In genomic region chr1:2586154-2587070, GRCh38 we compare ENCODE assay signal across 1 cellular context.
A peak's percentile ranks its signal among the peaks of the same experiment; 100 is the strongest.
TF ChIP-seq lines count a peak whose summit lies in the region.

A gene with protein sequence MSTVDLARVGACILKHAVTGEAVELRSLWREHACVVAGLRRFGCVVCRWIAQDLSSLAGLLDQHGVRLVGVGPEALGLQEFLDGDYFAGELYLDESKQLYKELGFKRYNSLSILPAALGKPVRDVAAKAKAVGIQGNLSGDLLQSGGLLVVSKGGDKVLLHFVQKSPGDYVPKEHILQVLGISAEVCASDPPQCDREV (plus strand): TSS chr1:2586777. CDS start chr1:2586886, 109 bp downstream.

TF ChIP-seq in K562, 482 proteins besides CTCF, POLR2A, EP300 and RAD21 (continued from another document and continues in another):
- TF ChIP-seq, protein P1, sequence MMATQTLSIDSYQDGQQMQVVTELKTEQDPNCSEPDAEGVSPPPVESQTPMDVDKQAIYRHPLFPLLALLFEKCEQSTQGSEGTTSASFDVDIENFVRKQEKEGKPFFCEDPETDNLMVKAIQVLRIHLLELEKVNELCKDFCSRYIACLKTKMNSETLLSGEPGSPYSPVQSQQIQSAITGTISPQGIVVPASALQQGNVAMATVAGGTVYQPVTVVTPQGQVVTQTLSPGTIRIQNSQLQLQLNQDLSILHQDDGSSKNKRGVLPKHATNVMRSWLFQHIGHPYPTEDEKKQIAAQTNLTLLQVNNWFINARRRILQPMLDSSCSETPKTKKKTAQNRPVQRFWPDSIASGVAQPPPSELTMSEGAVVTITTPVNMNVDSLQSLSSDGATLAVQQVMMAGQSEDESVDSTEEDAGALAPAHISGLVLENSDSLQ (IDR thresholded peaks at IDR 0.05), result peak; percentile 42; the same call in 1 of the 2 replicates
- TF ChIP-seq SP1 (CRISPR knock-in tag; IDR thresholded peaks at IDR 0.05), result peak; percentile 89
- TF ChIP-seq SIN3A (IDR thresholded peaks at IDR 0.05; ENCODE audit: borderline replicate concordance in 2 of 2, control insufficient read depth in 1 of 2, low read depth in 2 of 2, low read length in 2 of 2), result 0 out of 4 replicates have a peak, but pooled peaks of 1 of the 2 experiments have one; percentile 16
- TF ChIP-seq, protein P2, sequence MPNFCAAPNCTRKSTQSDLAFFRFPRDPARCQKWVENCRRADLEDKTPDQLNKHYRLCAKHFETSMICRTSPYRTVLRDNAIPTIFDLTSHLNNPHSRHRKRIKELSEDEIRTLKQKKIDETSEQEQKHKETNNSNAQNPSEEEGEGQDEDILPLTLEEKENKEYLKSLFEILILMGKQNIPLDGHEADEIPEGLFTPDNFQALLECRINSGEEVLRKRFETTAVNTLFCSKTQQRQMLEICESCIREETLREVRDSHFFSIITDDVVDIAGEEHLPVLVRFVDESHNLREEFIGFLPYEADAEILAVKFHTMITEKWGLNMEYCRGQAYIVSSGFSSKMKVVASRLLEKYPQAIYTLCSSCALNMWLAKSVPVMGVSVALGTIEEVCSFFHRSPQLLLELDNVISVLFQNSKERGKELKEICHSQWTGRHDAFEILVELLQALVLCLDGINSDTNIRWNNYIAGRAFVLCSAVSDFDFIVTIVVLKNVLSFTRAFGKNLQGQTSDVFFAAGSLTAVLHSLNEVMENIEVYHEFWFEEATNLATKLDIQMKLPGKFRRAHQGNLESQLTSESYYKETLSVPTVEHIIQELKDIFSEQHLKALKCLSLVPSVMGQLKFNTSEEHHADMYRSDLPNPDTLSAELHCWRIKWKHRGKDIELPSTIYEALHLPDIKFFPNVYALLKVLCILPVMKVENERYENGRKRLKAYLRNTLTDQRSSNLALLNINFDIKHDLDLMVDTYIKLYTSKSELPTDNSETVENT (CRISPR knock-in tag; IDR thresholded peaks at IDR 0.05), result peak; percentile 93; the same call in 1 of the 2 replicates
- TF ChIP-seq SNRNP70 (optimal IDR thresholded peaks at IDR 0.05; ENCODE audit: low read depth, low read length), result no peak
- TF ChIP-seq NBN (IDR thresholded peaks at IDR 0.05; ENCODE audit: low read depth), result no peak
- TF ChIP-seq MEIS2 (IDR thresholded peaks at IDR 0.05; ENCODE audit: partially characterized antibody), result peak; percentile 39
- no peak; the same call in 1 of the 2 replicates for TF ChIP-seq SUPT5H (IDR thresholded peaks at IDR 0.05)
- 0 out of 2 replicates have a peak, but pooled peaks have one; percentile 12 for TF ChIP-seq MBD2 (IDR thresholded peaks at IDR 0.05; ENCODE audit: borderline replicate concordance, low read depth)
- TF ChIP-seq, protein P3, sequence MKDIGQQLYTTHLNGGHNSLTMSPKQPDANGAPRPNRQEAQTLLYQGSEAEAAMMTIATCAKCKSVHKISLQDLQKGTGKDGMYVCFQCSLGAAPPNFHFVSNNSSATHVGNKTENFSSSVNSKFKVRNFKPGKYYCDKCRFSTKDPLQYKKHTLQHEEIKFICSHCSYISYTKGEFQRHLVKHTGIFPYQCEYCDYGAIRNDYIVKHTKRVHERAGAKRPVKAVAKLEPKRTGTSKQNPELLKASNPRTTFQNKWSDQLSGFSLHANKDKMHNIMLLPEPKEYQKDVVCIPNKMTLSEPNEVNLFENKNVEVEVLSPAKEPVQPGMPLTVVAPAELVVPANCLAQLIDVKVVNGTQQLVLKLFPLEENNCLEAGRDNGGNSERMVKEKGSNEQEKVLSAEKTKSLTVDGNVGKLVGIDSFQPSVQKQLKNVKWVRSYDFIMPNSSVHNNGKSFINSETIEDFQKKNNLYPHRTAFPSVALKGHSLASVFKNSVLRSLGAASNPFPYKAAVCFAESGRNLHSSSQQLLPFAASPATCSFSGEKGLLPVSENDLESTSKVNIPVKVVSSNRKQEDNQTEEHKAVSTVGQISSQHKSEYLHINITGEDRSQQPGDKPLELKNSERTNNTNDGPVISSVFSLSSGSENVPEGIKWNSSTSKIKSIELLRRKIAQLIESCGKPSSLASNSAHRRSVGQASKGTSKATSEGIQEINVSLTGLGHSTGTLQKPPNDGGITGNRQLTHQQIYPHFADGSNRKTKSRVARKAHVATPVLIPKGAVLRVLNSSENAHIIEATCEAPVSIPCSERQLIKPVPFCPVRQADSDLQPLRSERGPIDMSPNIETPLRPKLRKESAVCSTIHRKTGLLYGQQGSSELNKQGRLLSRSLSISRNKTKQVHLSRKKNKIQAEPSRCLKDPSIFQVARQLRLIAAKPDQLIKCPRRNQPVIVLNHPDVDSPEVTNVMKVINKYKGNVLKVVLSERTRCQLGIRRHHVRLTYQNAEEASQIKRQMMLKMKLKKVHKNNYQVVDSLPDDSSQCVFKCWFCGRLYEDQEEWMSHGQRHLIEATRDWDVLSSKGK (CRISPR knock-in tag; IDR thresholded peaks at IDR 0.05), result no peak
- TF ChIP-seq ZNF766 (CRISPR knock-in tag; conservative IDR thresholded peaks at IDR 0.05), result no peak
- peak; percentile 63 for TF ChIP-seq CREM (IDR thresholded peaks at IDR 0.05; ENCODE audit: low read depth)
- TF ChIP-seq ZBTB7A (IDR thresholded peaks at IDR 0.05; ENCODE audit: borderline replicate concordance, control insufficient read depth, low read depth, low read length), result peak; percentile 98
- no peak for TF ChIP-seq ZNF436 (CRISPR knock-in tag; IDR thresholded peaks at IDR 0.05)
- TF ChIP-seq ZNF75A (CRISPR knock-in tag; IDR thresholded peaks at IDR 0.05), result no peak
- no peak for TF ChIP-seq MEF2D (tag; conservative IDR thresholded peaks at IDR 0.05; ENCODE audit: low read depth)
- TF ChIP-seq TEAD1 (CRISPR knock-in tag; IDR thresholded peaks at IDR 0.05), result peak in 1 of 2 experiments; percentile 89; a peak in 1 of 4 replicates
- no peak for TF ChIP-seq ZNF184 (CRISPR knock-in tag; IDR thresholded peaks at IDR 0.05)
- no peak for TF ChIP-seq ZNF79 (CRISPR knock-in tag; IDR thresholded peaks at IDR 0.05; ENCODE audit: low read depth)
- TF ChIP-seq ZNF174 (CRISPR knock-in tag; IDR thresholded peaks at IDR 0.05), result no peak
- TF ChIP-seq ZNF780A (CRISPR knock-in tag; IDR thresholded peaks at IDR 0.05), result no peak
- TF ChIP-seq UBTF (IDR thresholded peaks at IDR 0.05; ENCODE audit: borderline replicate concordance in 1 of 2, low read depth in 2 of 2, low read length in 2 of 2), result peak in 1 of 2 experiments; percentile 67; a peak in 1 of 4 replicates
- TF ChIP-seq ZNF324 (CRISPR knock-in tag; IDR thresholded peaks at IDR 0.05), result no peak
- no peak for TF ChIP-seq ZFPM2 (CRISPR knock-in tag; IDR thresholded peaks at IDR 0.05)
- TF ChIP-seq, protein P4, sequence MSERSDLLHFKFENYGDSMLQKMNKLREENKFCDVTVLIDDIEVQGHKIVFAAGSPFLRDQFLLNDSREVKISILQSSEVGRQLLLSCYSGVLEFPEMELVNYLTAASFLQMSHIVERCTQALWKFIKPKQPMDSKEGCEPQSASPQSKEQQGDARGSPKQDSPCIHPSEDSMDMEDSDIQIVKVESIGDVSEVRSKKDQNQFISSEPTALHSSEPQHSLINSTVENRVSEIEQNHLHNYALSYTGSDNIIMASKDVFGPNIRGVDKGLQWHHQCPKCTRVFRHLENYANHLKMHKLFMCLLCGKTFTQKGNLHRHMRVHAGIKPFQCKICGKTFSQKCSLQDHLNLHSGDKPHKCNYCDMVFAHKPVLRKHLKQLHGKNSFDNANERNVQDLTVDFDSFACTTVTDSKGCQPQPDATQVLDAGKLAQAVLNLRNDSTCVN (CRISPR knock-in tag; IDR thresholded peaks at IDR 0.05), result no peak
- no peak for TF ChIP-seq SPI1 (IDR thresholded peaks at IDR 0.05; ENCODE audit: borderline replicate concordance, low read depth, low read length)
- no peak for TF ChIP-seq FIP1L1 (IDR thresholded peaks at IDR 0.05; ENCODE audit: low read depth, low read length, poor library complexity, severe bottlenecking)
- no peak for TF ChIP-seq RBM34 (IDR thresholded peaks at IDR 0.05; ENCODE audit: borderline replicate concordance, insufficient read depth, low read length)
- no peak for TF ChIP-seq SRSF3 (IDR thresholded peaks at IDR 0.05; ENCODE audit: insufficient read depth, low read length)
- TF ChIP-seq, protein P5, sequence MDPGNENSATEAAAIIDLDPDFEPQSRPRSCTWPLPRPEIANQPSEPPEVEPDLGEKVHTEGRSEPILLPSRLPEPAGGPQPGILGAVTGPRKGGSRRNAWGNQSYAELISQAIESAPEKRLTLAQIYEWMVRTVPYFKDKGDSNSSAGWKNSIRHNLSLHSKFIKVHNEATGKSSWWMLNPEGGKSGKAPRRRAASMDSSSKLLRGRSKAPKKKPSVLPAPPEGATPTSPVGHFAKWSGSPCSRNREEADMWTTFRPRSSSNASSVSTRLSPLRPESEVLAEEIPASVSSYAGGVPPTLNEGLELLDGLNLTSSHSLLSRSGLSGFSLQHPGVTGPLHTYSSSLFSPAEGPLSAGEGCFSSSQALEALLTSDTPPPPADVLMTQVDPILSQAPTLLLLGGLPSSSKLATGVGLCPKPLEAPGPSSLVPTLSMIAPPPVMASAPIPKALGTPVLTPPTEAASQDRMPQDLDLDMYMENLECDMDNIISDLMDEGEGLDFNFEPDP (CRISPR knock-in tag; IDR thresholded peaks at IDR 0.05), result no peak
- no peak for TF ChIP-seq HDAC6 (IDR thresholded peaks at IDR 0.05; ENCODE audit: low read depth, low read length)
- peak; percentile 36; the same call in 1 of the 2 replicates for TF ChIP-seq ZBTB33 (CRISPR knock-in tag; IDR thresholded peaks at IDR 0.05)
- no peak for TF ChIP-seq CBX1 (IDR thresholded peaks at IDR 0.05; ENCODE audit: low read depth)
- no peak for TF ChIP-seq ZNF384 (IDR thresholded peaks at IDR 0.05; ENCODE audit: low read depth, low read length)
- TF ChIP-seq, protein P6, sequence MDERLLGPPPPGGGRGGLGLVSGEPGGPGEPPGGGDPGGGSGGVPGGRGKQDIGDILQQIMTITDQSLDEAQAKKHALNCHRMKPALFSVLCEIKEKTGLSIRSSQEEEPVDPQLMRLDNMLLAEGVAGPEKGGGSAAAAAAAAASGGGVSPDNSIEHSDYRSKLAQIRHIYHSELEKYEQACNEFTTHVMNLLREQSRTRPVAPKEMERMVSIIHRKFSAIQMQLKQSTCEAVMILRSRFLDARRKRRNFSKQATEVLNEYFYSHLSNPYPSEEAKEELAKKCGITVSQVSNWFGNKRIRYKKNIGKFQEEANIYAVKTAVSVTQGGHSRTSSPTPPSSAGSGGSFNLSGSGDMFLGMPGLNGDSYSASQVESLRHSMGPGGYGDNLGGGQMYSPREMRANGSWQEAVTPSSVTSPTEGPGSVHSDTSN (CRISPR knock-in tag; IDR thresholded peaks at IDR 0.05; ENCODE audit: low read depth), result no peak
- TF ChIP-seq, protein P6 (tag; conservative IDR thresholded peaks at IDR 0.05; ENCODE audit: low read depth), result no peak
- TF ChIP-seq CBX3 (IDR thresholded peaks at IDR 0.05; ENCODE audit: borderline replicate concordance in 1 of 2, low read length in 2 of 2), result 0 out of 3 replicates have a peak, but pooled peaks of 1 of the 2 experiments have one; percentile 59
- TF ChIP-seq NONO (IDR thresholded peaks at IDR 0.05; ENCODE audit: low read depth in 2 of 2, low read length in 1 of 2), result peak in 1 of 2 experiments; percentile 46; a peak in 1 of 4 replicates
- no peak for TF ChIP-seq BRF1 (IDR thresholded peaks at IDR 0.05; ENCODE audit: borderline replicate concordance, extremely low read depth, insufficient read length)
- peak; percentile 65 for TF ChIP-seq NEUROD1 (IDR thresholded peaks at IDR 0.05; ENCODE audit: borderline replicate concordance, low read depth, low read length, partially characterized antibody)
- no peak for TF ChIP-seq CAMTA2 (CRISPR knock-in tag; conservative IDR thresholded peaks at IDR 0.05)
- TF ChIP-seq CBX8 (IDR thresholded peaks at IDR 0.05; ENCODE audit: borderline replicate concordance, extremely low read depth, low read depth, low read length, poor library complexity, severe bottlenecking), result no peak
- TF ChIP-seq ZBTB17 (CRISPR knock-in tag; IDR thresholded peaks at IDR 0.05), result no peak
- peak; percentile 58 for TF ChIP-seq MYC (IDR thresholded peaks at IDR 0.05; ENCODE audit: low read depth, low read length)
- no peak for TF ChIP-seq MYC (CRISPR knock-in tag; IDR thresholded peaks at IDR 0.05; ENCODE audit: borderline replicate concordance, low read depth)
- TF ChIP-seq PML (IDR thresholded peaks at IDR 0.05; ENCODE audit: low read length), result no peak
- no peak for TF ChIP-seq BCOR (IDR thresholded peaks at IDR 0.05)
- TF ChIP-seq EGR1 (conservative IDR thresholded peaks at IDR 0.05), result peak; percentile 84
- TF ChIP-seq HNRNPLL (IDR thresholded peaks at IDR 0.05; ENCODE audit: low read depth, low read length, poor library complexity, severe bottlenecking), result peak; percentile 83
- TF ChIP-seq E2F3 (CRISPR knock-in tag; IDR thresholded peaks at IDR 0.05), result 0 out of 2 replicates have a peak, but pooled peaks have one; percentile 9
- TF ChIP-seq POLR2AphosphoS5 (IDR thresholded peaks at IDR 0.05; ENCODE audit: control insufficient read depth, insufficient read depth, low read depth, low read length), result peak; percentile 32; the same call in 1 of the 2 replicates
